ENCODE assay signal across 15 cellular contexts in genomic region chr7:22386206-22386858, GRCh38. TPM values are rescaled to one million over a fixed set of nuclear protein-coding genes. Genes with fewer than 3 reads are reported as not detected.
A peak's percentile ranks its signal among the peaks of the same experiment; 100 is the strongest.
DNase-seq lines count a peak whose midpoint lies in the region; ATAC-seq and TF ChIP-seq lines count a peak whose summit lies in the region.
"Had no signal": no experiment of that assay in that cellular context is flagged by ENCODE, and none has a peak within 500 bp of the region (broad histone marks: within the 10 kb centered on the region; RNA-seq: fewer than 3 reads in every experiment).

No MANE protein-coding gene starts in this region.

- no peaks in the 10 kb centered on the region for H3K4me1 Mint-ChIP-seq in neural progenitor cell

- no peaks in the 10 kb centered on the region for H3K9me3 ChIP-seq in neural progenitor cell (ENCODE audit: low read depth)

- ATAC-seq in GM18508 (IDR thresholded peaks at IDR 0.05; ENCODE audit: insufficient read depth, unreplicated experiment) (peak; percentile 53), GM21360 (IDR thresholded peaks at IDR 0.05; ENCODE audit: unreplicated experiment) (peak; percentile 71), HG02884 (IDR thresholded peaks at IDR 0.05; ENCODE audit: unreplicated experiment) (peak; percentile 76), HG03521 (IDR thresholded peaks at IDR 0.05; ENCODE audit: unreplicated experiment) (peak; percentile 65)

- no peaks in the 10 kb centered on the region for H3K9me3 Mint-ChIP-seq in neural progenitor cell
- H3K9me3 Mint-ChIP-seq: dendritic cell treated with granulocyte-macrophage colony-stimulating factor and Interleukin-4, amounts not matched to agents 40 ng/mL and 50 ng/mL, for 4 days had no signal

- no peaks in the 10 kb centered on the region for H3K27me3 ChIP-seq in neural progenitor cell

- no peak overlapping the region for H3K27ac Mint-ChIP-seq in neural progenitor cell
- H3K27ac Mint-ChIP-seq: dendritic cell treated with granulocyte-macrophage colony-stimulating factor and Interleukin-4, amounts not matched to agents 40 ng/mL and 50 ng/mL, for 4 days had no signal

- no peak for DNase-seq in NCI-H345 treated with DMSO at 0.1 percent for 48 hours (lab: John Stamatoyannopoulos, UW; ENCODE audit: unreplicated experiment)
- DNase-seq in NCI-H2029 (lab: John Stamatoyannopoulos, UW) = no peak
- no peak for DNase-seq in dermis blood vessel endothelial cell
- no peak for DNase-seq in neural progenitor cell (ENCODE audit: low spot score)
- DNase-seq: DMS79, NCI-H1048, NCI-H526 treated with DMSO at 0.1 percent for 48 hours, posterior cingulate gyrus, SIG-M5, WERI-Rb-1 had no signal

- TF ChIP-seq CTCF in neural progenitor cell (IDR thresholded peaks at IDR 0.05) = no peak

- no peak overlapping the region for H3K4me2 ChIP-seq in neural progenitor cell

- H2AFZ ChIP-seq in neural progenitor cell (replicated peaks) = no peak overlapping the region

- no peak overlapping the region for H3K9ac ChIP-seq in neural progenitor cell

- H3F3A ChIP-seq in neural progenitor cell (ENCODE audit: low read depth) = no peaks in the 10 kb centered on the region

- no peaks in the 10 kb centered on the region for H4K20me1 ChIP-seq in neural progenitor cell (ENCODE audit: low read depth)

- no peaks in the 10 kb centered on the region for H3K36me3 Mint-ChIP-seq in neural progenitor cell

- H3K4me1 ChIP-seq in neural progenitor cell = no peaks in the 10 kb centered on the region

- peaks cover 3% of the 10 kb centered on the region for H3K27me3 Mint-ChIP-seq in neural progenitor cell (ENCODE audit: insufficient read depth, low read depth)
- H3K27me3 Mint-ChIP-seq: dendritic cell treated with granulocyte-macrophage colony-stimulating factor and Interleukin-4, amounts not matched to agents 40 ng/mL and 50 ng/mL, for 4 days had no signal

- H3K4me3 Mint-ChIP-seq in neural progenitor cell = no peak overlapping the region
- H3K4me3 Mint-ChIP-seq: dendritic cell treated with granulocyte-macrophage colony-stimulating factor and Interleukin-4, amounts not matched to agents 40 ng/mL and 50 ng/mL, for 4 days had no signal

- no peak overlapping the region for H3K4me3 ChIP-seq in neural progenitor cell

- no peaks in the 10 kb centered on the region for H3K79me2 ChIP-seq in neural progenitor cell (ENCODE audit: low read depth)

- no peak overlapping the region for H3K27ac ChIP-seq in neural progenitor cell
- H3K27ac ChIP-seq: WERI-Rb-1 had no signal

- H3K36me3 ChIP-seq in neural progenitor cell = no peaks in the 10 kb centered on the region
- H3K36me3 ChIP-seq: WERI-Rb-1 had no signal

RNA-seq across cellular contexts. Expression of gene RAPGEF5, which starts 29.4 kb away (rescaled TPM):
- 176 and 269 TPM in 2 replicates for total RNA-seq in dermis blood vessel endothelial cell
- total RNA-seq in neural progenitor cell (ENCODE audit: low replicate concordance) = 4.6 and 5.7 TPM in 2 replicates

Comparison
In these comparisons a context has a peak if more than half of its experiments do, and no peak if none do; other contexts are left out.
1. RNA of gene RAPGEF5, which starts 29.4 kb away (total RNA-seq): 176 to 269 TPM in dermis blood vessel endothelial cell; 4.6 to 5.7 TPM in neural progenitor cell; every median in the first group is over 10 times any median in the second.
2. Peak in every context shown above with its lines, with median percentiles within 50 percentile points of each other: ATAC-seq.